ENCODE assay signal across 1 cellular context in genomic region chr10:79407811-79408795, GRCh38.
TF ChIP-seq lines count a peak whose summit lies in the region.

No MANE protein-coding gene starts in this region.

TF ChIP-seq in HepG2, 621 proteins besides CTCF, POLR2A, EP300 and RAD21:
- TF ChIP-seq MNT (IDR thresholded peaks at IDR 0.05) (peak; percentile 79), CENPX (CRISPR knock-in tag; IDR thresholded peaks at IDR 0.05) (no peak)
